22 cellular contexts compared by ENCODE assay signal in the genomic region with DNA sequence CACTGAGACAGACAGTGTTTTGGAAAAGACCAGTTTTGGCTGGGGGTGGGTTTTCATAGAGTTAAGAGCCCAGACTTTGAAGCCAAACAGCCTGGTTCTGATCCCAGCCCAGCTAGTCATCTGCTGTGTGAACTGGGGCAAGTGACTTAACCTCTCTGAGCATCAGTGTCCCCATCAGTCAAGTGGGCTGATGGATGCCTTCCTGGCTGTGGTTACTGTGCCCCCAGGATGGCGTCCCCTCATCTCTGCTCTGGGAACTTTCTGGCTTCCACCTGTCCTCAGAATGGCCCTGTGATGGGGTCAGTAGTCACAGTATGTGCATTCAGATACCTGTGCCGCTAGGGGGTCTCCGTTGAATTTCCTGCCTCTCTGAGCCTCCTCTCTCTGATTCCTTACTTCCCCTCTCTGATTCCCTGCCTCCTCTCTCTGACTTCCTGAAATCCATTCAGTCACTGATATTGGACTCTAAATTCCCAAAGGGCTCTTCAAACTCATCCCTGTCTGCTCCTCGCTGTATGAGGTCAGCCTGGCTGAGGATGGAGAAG. TPM values are rescaled to one million over a fixed set of nuclear protein-coding genes. Genes with fewer than 3 reads are reported as not detected.
DNase-seq lines count a peak whose midpoint lies in the region; ATAC-seq and TF ChIP-seq lines count a peak whose summit lies in the region.
"Had no signal": no experiment of that assay in that cellular context is flagged by ENCODE, and none has a peak within 500 bp of the region (broad histone marks: within the 10 kb centered on the region; RNA-seq: fewer than 3 reads in every experiment).

No MANE protein-coding gene starts in this region.

- no peak for TF ChIP-seq CTCF in CD8-positive, alpha-beta T cell (IDR thresholded peaks at IDR 0.05)
- TF ChIP-seq CTCF in Loucy (conservative IDR thresholded peaks at IDR 0.05; ENCODE audit: low read length): no peak
- no peak for TF ChIP-seq CTCF in esophagus muscularis mucosa (IDR thresholded peaks at IDR 0.05)
- TF ChIP-seq CTCF in gastrocnemius medialis (IDR thresholded peaks at IDR 0.05 in 4 of 5, conservative IDR thresholded peaks at IDR 0.05 in 1 of 5): no peak

- no peaks in the 10 kb centered on the region for H3K36me3 ChIP-seq in CD8-positive, alpha-beta T cell (ENCODE audit: insufficient read depth, low read length)
- H3K36me3 ChIP-seq in Loucy (ENCODE audit: insufficient read depth, low read length) (no peaks in the 10 kb centered on the region), esophagus muscularis mucosa (peaks cover 0 to 17% (median 7%) of the 10 kb centered on the region in 4 donors), gastrocnemius medialis (no peaks in the 10 kb centered on the region)
- H3K36me3 ChIP-seq: suprapubic skin, uterus had no signal

- peaks cover 16% of the 10 kb centered on the region for H3K27me3 ChIP-seq in CD8-positive, alpha-beta T cell (ENCODE audit: insufficient read depth, low read length)
- H3K27me3 ChIP-seq in Loucy (ENCODE audit: insufficient read depth, low read length, poor library complexity, severe bottlenecking) (no peaks in the 10 kb centered on the region), esophagus muscularis mucosa (peaks cover 0 to 8% (median 5%) of the 10 kb centered on the region in 4 donors), gastrocnemius medialis (no peaks in the 10 kb centered on the region)
- H3K27me3 ChIP-seq: uterus had no signal

- no peak overlapping the region for H3K27ac ChIP-seq in CD8-positive, alpha-beta T cell (ENCODE audit: low read depth, low read length)
- H3K27ac ChIP-seq in esophagus muscularis mucosa (replicated peaks in 1 of 4) (peak overlapping the region; percentile 86 to 94 (median 92)), gastrocnemius medialis (peak overlapping the region in 3 of 4 donors; percentile 84 to 92 (median 85))
- H3K27ac ChIP-seq: suprapubic skin, uterus had no signal

- H3K9me3 ChIP-seq in CD8-positive, alpha-beta T cell (ENCODE audit: low read length): no peaks in the 10 kb centered on the region
- no peaks in the 10 kb centered on the region for H3K9me3 ChIP-seq in Loucy (ENCODE audit: insufficient read depth, low read depth, low read length)
- H3K9me3 ChIP-seq in esophagus muscularis mucosa: no peaks in the 10 kb centered on the region
- no peaks in the 10 kb centered on the region for H3K9me3 ChIP-seq in gastrocnemius medialis
- H3K9me3 ChIP-seq: suprapubic skin, uterus had no signal

- TF ChIP-seq POLR2A in esophagus muscularis mucosa (IDR thresholded peaks at IDR 0.05; ENCODE audit: low read depth) (no peak), gastrocnemius medialis (IDR thresholded peaks at IDR 0.05) (no peak)

- no peaks in the 10 kb centered on the region for H3K9me3 Mint-ChIP-seq in CD8-positive, alpha-beta T cell
- H3K9me3 Mint-ChIP-seq: activated T-helper 2 cell treated with anti-CD3 and anti-CD28 coated beads, Interferon-gamma antibody, Interleukin-2, Interleukin-4, amounts not matched to agents 10 μg/mL and 5 μg/mL and 100 μg/mL, durations not matched to agents 14 hours and 24 hours and 36 hours; dendritic cell treated with granulocyte-macrophage colony-stimulating factor and Interleukin-4, amounts not matched to agents 40 ng/mL and 50 ng/mL, for 4 days; stimulated activated memory B cell treated with anti-CD40 and anti-IgM and Interleukin-4, amounts not matched to agents 10 μg/mL and 1 μg/mL and 100 μg/mL, for 72 hours had no signal

- no peak for TF ChIP-seq EP300 in esophagus muscularis mucosa (IDR thresholded peaks at IDR 0.05)

- POLR2A ChIA-PET in CD8-positive, alpha-beta T cell (lab: Charles Lee): no interaction called here

- no peaks in the 10 kb centered on the region for H3K79me2 ChIP-seq in Loucy (ENCODE audit: insufficient read depth, low read length)

- no peak for ATAC-seq in CD8-positive, alpha-beta T cell
- ATAC-seq in gastrocnemius medialis: no peak
- no peak for ATAC-seq in HG03280 (IDR thresholded peaks at IDR 0.05; ENCODE audit: unreplicated experiment)
- ATAC-seq: stimulated activated memory B cell treated with anti-CD40 and anti-IgM and Interleukin-4, amounts not matched to agents 10 μg/mL and 1 μg/mL and 100 μg/mL, for 72 hours had no signal

- in situ Hi-C loops in gastrocnemius medialis (cut with MboI; ENCODE audit: low sequenced_read_pairs in 4 of 4): no loop called here

- H3K4me1 Mint-ChIP-seq in CD8-positive, alpha-beta T cell (ENCODE audit: low read depth): peaks cover 12% of the 10 kb centered on the region

- no peaks in the 10 kb centered on the region for H3K9me2 ChIP-seq in Loucy (replicated peaks; ENCODE audit: low read depth, low read length)

- peak overlapping the region; percentile 5 for H3K4me3 Mint-ChIP-seq in CD8-positive, alpha-beta T cell
- H3K4me3 Mint-ChIP-seq: activated naive CD8-positive, alpha-beta T cell; dendritic cell treated with granulocyte-macrophage colony-stimulating factor and Interleukin-4, amounts not matched to agents 40 ng/mL and 50 ng/mL, for 4 days; stimulated activated memory B cell treated with anti-CD40 and anti-IgM and Interleukin-4, amounts not matched to agents 10 μg/mL and 1 μg/mL and 100 μg/mL, for 72 hours had no signal

- no peak overlapping the region for H2AFZ ChIP-seq in Loucy (ENCODE audit: low read length)

- H3K4me1 ChIP-seq in CD8-positive, alpha-beta T cell (ENCODE audit: insufficient read depth, low read length): peaks cover 16% of the 10 kb centered on the region
- peaks cover 38% of the 10 kb centered on the region for H3K4me1 ChIP-seq in Loucy (ENCODE audit: insufficient read depth, low read length, poor library complexity, severe bottlenecking)
- H3K4me1 ChIP-seq in esophagus muscularis mucosa: peaks cover 24 to 71% (median 67%) of the 10 kb centered on the region in 4 donors
- peaks cover 28 to 38% of the 10 kb centered on the region in 2 donors for H3K4me1 ChIP-seq in gastrocnemius medialis

- no peak for DNase-seq in CD8-positive, alpha-beta T cell
- DNase-seq in esophagus muscularis mucosa (ENCODE audit: extremely low spot score) (no peak), gastrocnemius medialis (no peak), DMS79 (lab: John Stamatoyannopoulos, UW) (no peak)
- no peak for DNase-seq in activated CD4-positive, alpha-beta T cell treated with anti-CD3 and anti-CD28 coated beads for 48 hours
- DNase-seq: aorta; central memory CD4-positive, alpha-beta T cell; NCI-H1694 treated with DMSO at 0.1 percent for 48 hours; NCI-H226; NCI-H748 treated with DMSO at 0.1 percent for 48 hours; T-helper 9 cell; uterus had no signal

- peaks cover 28% of the 10 kb centered on the region for H3K27me3 Mint-ChIP-seq in CD8-positive, alpha-beta T cell (ENCODE audit: low read depth)

- peak overlapping the region; percentile 67 for H3K4me2 ChIP-seq in Loucy (ENCODE audit: low read depth, low read length, poor library complexity, severe bottlenecking)
- H3K4me2 ChIP-seq: smooth muscle cell had no signal

- CTCF ChIA-PET in CD8-positive, alpha-beta T cell (lab: Charles Lee): interaction anchor here (0.6 kb wide), 1 partner anchor 48 kb away, joined by 3 read pairs; no protein-coding TSS in a partner anchor

- H3F3A ChIP-seq in Loucy (ENCODE audit: low read depth): no peaks in the 10 kb centered on the region

- H4K20me1 ChIP-seq in Loucy (ENCODE audit: insufficient read depth, low read length, poor library complexity, severe bottlenecking): no peaks in the 10 kb centered on the region

- H3K27ac Mint-ChIP-seq in CD8-positive, alpha-beta T cell: no peak overlapping the region
- H3K27ac Mint-ChIP-seq: activated naive CD8-positive, alpha-beta T cell; activated T-helper 2 cell treated with anti-CD3 and anti-CD28 coated beads, Interferon-gamma antibody, Interleukin-2, Interleukin-4, amounts not matched to agents 10 μg/mL and 5 μg/mL and 100 μg/mL, durations not matched to agents 14 hours and 24 hours and 36 hours; dendritic cell treated with granulocyte-macrophage colony-stimulating factor and Interleukin-4, amounts not matched to agents 40 ng/mL and 50 ng/mL, for 4 days; stimulated activated memory B cell treated with anti-CD40 and anti-IgM and Interleukin-4, amounts not matched to agents 10 μg/mL and 1 μg/mL and 100 μg/mL, for 72 hours had no signal

- intact Hi-C loops in CD8-positive, alpha-beta T cell (cut with DNase I, micrococcal nuclease): loop anchor here in 1 of 2 experiments (10.0 kb wide), 1 partner anchor 482 kb away; a partner anchor contains a TSS
- intact Hi-C loops in esophagus muscularis mucosa (cut with DNase I) (no loop called here), gastrocnemius medialis (cut with DNase I; ENCODE audit: low total_unique reads) (no loop called here)

- H3K36me3 Mint-ChIP-seq in CD8-positive, alpha-beta T cell: no peaks in the 10 kb centered on the region
- H3K36me3 Mint-ChIP-seq: activated naive CD8-positive, alpha-beta T cell; stimulated activated memory B cell treated with anti-CD40 and anti-IgM and Interleukin-4, amounts not matched to agents 10 μg/mL and 1 μg/mL and 100 μg/mL, for 72 hours had no signal

- 57% methylated on average over 4 of the region's 4 CpGs for WGBS in esophagus muscularis mucosa

- H3K4me3 ChIP-seq in CD8-positive, alpha-beta T cell (ENCODE audit: low read depth, low read length): no peak overlapping the region
- H3K4me3 ChIP-seq in Loucy (ENCODE audit: low read length, poor library complexity, severe bottlenecking): peak overlapping the region; percentile 15
- peak overlapping the region; percentile 77 to 81 (median 78) for H3K4me3 ChIP-seq in esophagus muscularis mucosa
- peak overlapping the region in 1 of 4 donors; percentile 72 for H3K4me3 ChIP-seq in gastrocnemius medialis
- H3K4me3 ChIP-seq: smooth muscle cell, uterus had no signal

- peak overlapping the region; percentile 14 for H3K9ac ChIP-seq in Loucy (ENCODE audit: low read depth, low read length, poor library complexity, severe bottlenecking)

RNA-seq across cellular contexts. Expression of a gene that starts 2.4 kb away (rescaled TPM):
- total RNA-seq in CD8-positive, alpha-beta T cell: 10 to 100 TPM; 20.1 to 20.2 TPM
- 10 to 100 TPM; 18.4 to 53.6 (median 31.7) TPM for total RNA-seq in esophagus muscularis mucosa
- total RNA-seq in gastrocnemius medialis: 1 to 10 TPM; 1.8 to 5.4 (median 1.9) TPM
- total RNA-seq: activated T-helper 2 cell treated with anti-CD3 and anti-CD28 coated beads, Interferon-gamma antibody, Interleukin-2, Interleukin-4, amounts not matched to agents 10 μg/mL and 5 μg/mL and 100 μg/mL, durations not matched to agents 14 hours and 24 hours and 36 hours; HT1080; lung microvascular endothelial cell had no signal
